Comparison of ENCODE assay signal across 16 cellular contexts in genomic region chr3:56680054-56680453, GRCh38. TPM values are rescaled to one million over a fixed set of nuclear protein-coding genes. Genes with fewer than 3 reads are reported as not detected.
DNase-seq lines count a peak whose midpoint lies in the region; ATAC-seq and TF ChIP-seq lines count a peak whose summit lies in the region.
"Had no signal": no experiment of that assay in that cellular context is flagged by ENCODE, and none has a peak within 500 bp of the region (broad histone marks: within the 10 kb centered on the region; RNA-seq: fewer than 3 reads in every experiment).

No MANE protein-coding gene starts in this region.

- peaks cover 58% of the 10 kb centered on the region for H3K4me1 Mint-ChIP-seq in activated naive CD4-positive, alpha-beta T cell treated with anti-CD3 and anti-CD28 coated beads, Interleukin-2, amount 50 U/mL, for 24 hours
- H3K4me1 Mint-ChIP-seq in activated naive CD8-positive, alpha-beta T cell treated with anti-CD3 and anti-CD28 coated beads, Interleukin-2, amount 10 ng/mL, durations not matched to agents 7 days and 5 days, result peaks cover 37% of the 10 kb centered on the region

- no peak overlapping the region for H3K9ac ChIP-seq in HUES64 (ENCODE audit: low read depth, low read length)
- H3K9ac ChIP-seq in trophoblast cell (ENCODE audit: low read length), result no peak overlapping the region

- no peak overlapping the region for H2AFZ ChIP-seq in osteoblast (ENCODE audit: low read length)
- no peak overlapping the region for H2AFZ ChIP-seq in trophoblast cell (ENCODE audit: insufficient read depth, low read length, poor library complexity)

- H4K12ac ChIP-seq in trophoblast cell (ENCODE audit: low read depth, low read length), result no peak overlapping the region

- H3K4me2 ChIP-seq in osteoblast (ENCODE audit: insufficient read depth, low read length), result peak overlapping the region; percentile 46
- no peak overlapping the region for H3K4me2 ChIP-seq in trophoblast cell (ENCODE audit: low read length)

- DNase-seq in activated naive CD4-positive, alpha-beta T cell treated with Interleukin-2 at 50 U/mL for 16 hours, result no peak
- DNase-seq in activated naive CD8-positive, alpha-beta T cell treated with anti-CD3 and anti-CD28 coated beads, Interleukin-2, amount 10 ng/mL, durations not matched to agents 7 days and 5 days, result no peak
- DNase-seq in osteoblast (ENCODE audit: insufficient read length, low spot score, missing footprints) (no peak), trophoblast cell (no peak), NOMO-1 (lab: John Stamatoyannopoulos, UW; ENCODE audit: unreplicated experiment in 2 of 2) (no peak)
- DNase-seq in effector CD8-positive, alpha-beta T cell (lab: John Stamatoyannopoulos, UW), result no peak
- DNase-seq: adrenal gland, DMS 273 treated with DMSO at 0.1 percent for 48 hours, gastrocnemius medialis, NCI-H1417, NCI-H2227 treated with DMSO at 0.1 percent for 48 hours, SJCRH30, upper lobe of right lung had no signal

- TF ChIP-seq CTCF in osteoblast (IDR thresholded peaks at IDR 0.05; ENCODE audit: extremely low read depth, low read depth, low read length), result no peak

- peaks cover 11% of the 10 kb centered on the region for H3K36me3 ChIP-seq in HUES64 (ENCODE audit: insufficient read depth, low read length)
- H3K36me3 ChIP-seq in osteoblast (ENCODE audit: insufficient read depth, low read length), result no peaks in the 10 kb centered on the region
- peaks cover 0 to 2% of the 10 kb centered on the region in 2 experiments for H3K36me3 ChIP-seq in trophoblast cell (ENCODE audit: control insufficient read depth in 1 of 2, insufficient read depth in 2 of 2, low read length in 2 of 2)
- H3K36me3 ChIP-seq: adrenal gland, gastrocnemius medialis, upper lobe of right lung had no signal

- H2AK5ac ChIP-seq in trophoblast cell (ENCODE audit: low read length), result no peak overlapping the region

- H2BK5ac ChIP-seq in trophoblast cell (ENCODE audit: low read depth, low read length, poor library complexity), result no peak overlapping the region

- POLR2A ChIA-PET in activated naive CD8-positive, alpha-beta T cell treated with anti-CD3 and anti-CD28 coated beads, Interleukin-2, amount 10 ng/mL, durations not matched to agents 7 days and 5 days (lab: Charles Lee), result interaction anchor here (1.1 to 1.2 kb wide), 2 partner anchors 12 to 119 kb away, joined by 4 read pairs; no protein-coding TSS in a partner anchor

- peaks cover 4% of the 10 kb centered on the region for H3K9me3 Mint-ChIP-seq in activated naive CD4-positive, alpha-beta T cell treated with anti-CD3 and anti-CD28 coated beads, Interleukin-2, amount 50 U/mL, for 24 hours
- H3K9me3 Mint-ChIP-seq in activated naive CD8-positive, alpha-beta T cell treated with anti-CD3 and anti-CD28 coated beads, Interleukin-2, amount 10 ng/mL, durations not matched to agents 7 days and 5 days, result peaks cover 2% of the 10 kb centered on the region
- H3K9me3 Mint-ChIP-seq: memory B cell had no signal

- peaks cover 28% of the 10 kb centered on the region for H3K36me3 Mint-ChIP-seq in activated naive CD4-positive, alpha-beta T cell treated with anti-CD3 and anti-CD28 coated beads, Interleukin-2, amount 50 U/mL, for 24 hours
- H3K36me3 Mint-ChIP-seq in activated naive CD8-positive, alpha-beta T cell treated with anti-CD3 and anti-CD28 coated beads, Interleukin-2, amount 10 ng/mL, durations not matched to agents 7 days and 5 days, result peaks cover 57% of the 10 kb centered on the region

- H3K27ac ChIP-seq in HUES64 (ENCODE audit: low read depth, low read length) (no peak overlapping the region), osteoblast (ENCODE audit: low read depth, low read length) (no peak overlapping the region), trophoblast cell (ENCODE audit: low read depth, low read length) (no peak overlapping the region)
- H3K27ac ChIP-seq: adrenal gland, gastrocnemius medialis, SJCRH30, upper lobe of right lung had no signal

- no peak overlapping the region for H2BK120ac ChIP-seq in trophoblast cell (ENCODE audit: insufficient read depth, low read length, poor library complexity)

- ATAC-seq in activated naive CD8-positive, alpha-beta T cell treated with anti-CD3 and anti-CD28 coated beads, Interleukin-2, amount 10 ng/mL, durations not matched to agents 7 days and 5 days (ENCODE audit: low read depth), result no peak
- ATAC-seq: gastrocnemius medialis, upper lobe of right lung had no signal

- no peak overlapping the region for H2BK12ac ChIP-seq in trophoblast cell (ENCODE audit: low read length)

- no peak overlapping the region for H3K23ac ChIP-seq in trophoblast cell (ENCODE audit: low read length)

- no peak overlapping the region for H3K18ac ChIP-seq in trophoblast cell (ENCODE audit: low read length)

- H3K79me2 ChIP-seq in osteoblast (ENCODE audit: insufficient read depth, low read length), result peaks cover 72% of the 10 kb centered on the region
- peaks cover 9% of the 10 kb centered on the region for H3K79me2 ChIP-seq in trophoblast cell (ENCODE audit: control insufficient read depth, insufficient read depth, low read length, poor library complexity)

- H4K20me1 ChIP-seq in osteoblast (ENCODE audit: insufficient read depth, low read length), result peaks cover 7% of the 10 kb centered on the region

- H3K9me3 ChIP-seq in HUES64 (ENCODE audit: insufficient read depth, low read depth, low read length) (peaks cover 9% of the 10 kb centered on the region), osteoblast (ENCODE audit: low read depth, low read length) (no peaks in the 10 kb centered on the region), trophoblast cell (ENCODE audit: insufficient read depth, low read depth, low read length) (peaks cover 2% of the 10 kb centered on the region)
- H3K9me3 ChIP-seq: adrenal gland, gastrocnemius medialis, upper lobe of right lung had no signal

- H4K8ac ChIP-seq in trophoblast cell (ENCODE audit: low read depth, low read length), result no peak overlapping the region

- H3K27ac Mint-ChIP-seq in activated naive CD4-positive, alpha-beta T cell treated with anti-CD3 and anti-CD28 coated beads, Interleukin-2, amount 50 U/mL, for 24 hours, result no peak overlapping the region
- no peak overlapping the region for H3K27ac Mint-ChIP-seq in activated naive CD8-positive, alpha-beta T cell treated with anti-CD3 and anti-CD28 coated beads, Interleukin-2, amount 10 ng/mL, durations not matched to agents 7 days and 5 days

- H3K4me3 ChIP-seq in HUES64 (ENCODE audit: low read length) (peak overlapping the region; percentile 20), osteoblast (ENCODE audit: insufficient read depth, low read length) (no peak overlapping the region), trophoblast cell (ENCODE audit: low read depth, low read length) (no peak overlapping the region)
- H3K4me3 ChIP-seq: gastrocnemius medialis, SJCRH30, upper lobe of right lung had no signal

- no peak overlapping the region for H4K91ac ChIP-seq in trophoblast cell (ENCODE audit: low read depth, low read length)

- H3K27me3 ChIP-seq in HUES64 (ENCODE audit: insufficient read depth, low read length) (peaks cover 18% of the 10 kb centered on the region), osteoblast (ENCODE audit: insufficient read depth, low read length) (no peaks in the 10 kb centered on the region), trophoblast cell (ENCODE audit: insufficient read depth, low read length) (no peaks in the 10 kb centered on the region)
- H3K27me3 ChIP-seq: adrenal gland, gastrocnemius medialis, SJCRH30, upper lobe of right lung had no signal

- peaks cover 31% of the 10 kb centered on the region for H3K4me1 ChIP-seq in HUES64 (ENCODE audit: insufficient read depth, low read length)
- H3K4me1 ChIP-seq in osteoblast (ENCODE audit: insufficient read depth, low read length), result peaks cover 7% of the 10 kb centered on the region
- peaks cover 3% of the 10 kb centered on the region in 2 experiments for H3K4me1 ChIP-seq in trophoblast cell (ENCODE audit: control insufficient read depth in 1 of 2, insufficient read depth in 2 of 2, low read length in 2 of 2)
- H3K4me1 ChIP-seq: SJCRH30 had no signal

- H3K4me3 Mint-ChIP-seq in activated naive CD4-positive, alpha-beta T cell treated with anti-CD3 and anti-CD28 coated beads, Interleukin-2, amount 50 U/mL, for 24 hours, result peak overlapping the region; percentile 57
- peak overlapping the region; percentile 16 for H3K4me3 Mint-ChIP-seq in activated naive CD8-positive, alpha-beta T cell treated with anti-CD3 and anti-CD28 coated beads, Interleukin-2, amount 10 ng/mL, durations not matched to agents 7 days and 5 days
- H3K4me3 Mint-ChIP-seq: memory B cell had no signal

- no peak overlapping the region for H3K14ac ChIP-seq in trophoblast cell (ENCODE audit: low read length)

- no peak overlapping the region for H3K4ac ChIP-seq in trophoblast cell (ENCODE audit: low read depth, low read length)

- no peaks in the 10 kb centered on the region for H3K27me3 Mint-ChIP-seq in activated naive CD4-positive, alpha-beta T cell treated with anti-CD3 and anti-CD28 coated beads, Interleukin-2, amount 50 U/mL, for 24 hours
- H3K27me3 Mint-ChIP-seq in activated naive CD8-positive, alpha-beta T cell treated with anti-CD3 and anti-CD28 coated beads, Interleukin-2, amount 10 ng/mL, durations not matched to agents 7 days and 5 days, result no peaks in the 10 kb centered on the region
- H3K27me3 Mint-ChIP-seq: memory B cell had no signal

- H3K79me1 ChIP-seq in trophoblast cell (ENCODE audit: low read length), result peaks cover 12% of the 10 kb centered on the region

RNA-seq across cellular contexts. Expression of gene TASOR, which starts 3.0 kb away (rescaled TPM):
- 29.9 TPM for polyA plus RNA-seq in HUES64 (2013, experiment 1 of 2)
- polyA plus RNA-seq in HUES64 (2013, experiment 2 of 2), result 39.9 TPM
- total RNA-seq in activated naive CD8-positive, alpha-beta T cell treated with anti-CD3 and anti-CD28 coated beads, Interleukin-2, amount 10 ng/mL, durations not matched to agents 7 days and 5 days, result 10 to 100 TPM; 79.1 to 87.1 TPM
- 65.4 and 65.5 TPM in 2 replicates for total RNA-seq in osteoblast
- polyA plus RNA-seq in trophoblast cell (2013), result 23.0 and 25.1 TPM in 2 replicates
